In genomic region chr3:93979850-93980677, GRCh38 we compare ENCODE assay signal across 8 cellular contexts. TPM values are rescaled to one million over a fixed set of nuclear protein-coding genes. Genes with fewer than 3 reads are reported as not detected.
DNase-seq lines count a peak whose midpoint lies in the region; ATAC-seq and TF ChIP-seq lines count a peak whose summit lies in the region.

TSS of gene ARL13B (plus strand) at chr3:93980155. CDS start at chr3:93980424, 269 bp downstream.

- peaks cover 8% of the 10 kb centered on the region for H3F3A ChIP-seq in SK-N-SH (replicated peaks; ENCODE audit: insufficient read depth)

- TF ChIP-seq RAD21 in SK-N-SH (IDR thresholded peaks at IDR 0.05; ENCODE audit: low read length), result no peak

- H3K9ac ChIP-seq in SK-N-SH, result peak within 1 kb of the TSS; percentile 79

- H3K36me3 Mint-ChIP-seq in activated naive CD4-positive, alpha-beta T cell treated with anti-CD3 and anti-CD28 coated beads, Interleukin-2, amount 50 U/mL, for 24 hours, result no peaks in the 10 kb centered on the region

- H3K4me1 ChIP-seq in SK-N-SH (ENCODE audit: control insufficient read depth in 1 of 2, insufficient read depth in 2 of 2, low read depth in 1 of 2, low read length in 1 of 2), result peaks cover 4 to 9% of the 10 kb centered on the region in 2 experiments; a peak in 3 of 4 replicates

- no peaks in the 10 kb centered on the region for H3K9me3 ChIP-seq in SK-N-SH

- H3K4me1 Mint-ChIP-seq in activated naive CD4-positive, alpha-beta T cell treated with anti-CD3 and anti-CD28 coated beads, Interleukin-2, amount 50 U/mL, for 24 hours, result peaks cover 28% of the 10 kb centered on the region

- no peaks in the 10 kb centered on the region for H3K27me3 ChIP-seq in SK-N-SH (ENCODE audit: insufficient read depth)

- TF ChIP-seq CTCF in SK-N-SH (IDR thresholded peaks at IDR 0.05), result no peak

- no peaks in the 10 kb centered on the region for H4K20me1 ChIP-seq in SK-N-SH (ENCODE audit: insufficient read depth)

- peak within 1 kb of the TSS; percentile 89 to 91 for H3K4me3 ChIP-seq in SK-N-SH (ENCODE audit: low read depth in 2 of 2, low read length in 1 of 2)

- POLR2A ChIA-PET in SK-N-SH (lab: Yijun Ruan, JAX), result interaction anchor here (0.6 kb wide), 1 partner anchor 9 kb away, joined by 3 read pairs; no protein-coding TSS in a partner anchor

- WGBS in SK-N-SH (ENCODE audit: low lambda C conversion rate), result 0% methylated on average over 41 of the region's 66 CpGs

- H3K27ac Mint-ChIP-seq in activated naive CD4-positive, alpha-beta T cell treated with anti-CD3 and anti-CD28 coated beads, Interleukin-2, amount 50 U/mL, for 24 hours, result peak within 1 kb of the TSS; percentile 48

- no peak for TF ChIP-seq EP300 in SK-N-SH (IDR thresholded peaks at IDR 0.05; ENCODE audit: borderline replicate concordance in 1 of 2, low read depth in 1 of 2, low read length in 1 of 2)

- peak within 1 kb of the TSS; percentile 88 for H3K4me3 Mint-ChIP-seq in activated naive CD4-positive, alpha-beta T cell treated with anti-CD3 and anti-CD28 coated beads, Interleukin-2, amount 50 U/mL, for 24 hours

- H3K9me2 ChIP-seq in SK-N-SH, result no peaks in the 10 kb centered on the region

- peak; percentile 97 for DNase-seq in GM04504 (ENCODE audit: low read depth)
- peak; percentile 99 for DNase-seq in NCI-H1048 (lab: John Stamatoyannopoulos, UW)
- peak; percentile 92 for DNase-seq in SK-N-SH
- DNase-seq in globus pallidus (ENCODE audit: low spot score), result peak; percentile 98
- DNase-seq in nucleus accumbens (lab: John Stamatoyannopoulos, UW), result peak; percentile 69 to 99 (median 95)

- peaks cover 3% of the 10 kb centered on the region for H3K27me3 Mint-ChIP-seq in activated naive CD4-positive, alpha-beta T cell treated with anti-CD3 and anti-CD28 coated beads, Interleukin-2, amount 50 U/mL, for 24 hours

- H3K27ac ChIP-seq in SK-N-SH (ENCODE audit: low read depth in 2 of 2, low read length in 1 of 2), result peak within 1 kb of the TSS; percentile 89 to 92
- H3K27ac ChIP-seq in temporal lobe (ENCODE audit: low read depth, low read length), result peak within 1 kb of the TSS; percentile 61

- peaks cover 44% of the 10 kb centered on the region for H3K79me2 ChIP-seq in SK-N-SH (ENCODE audit: insufficient read depth)

- H2AFZ ChIP-seq in SK-N-SH (ENCODE audit: low read depth), result peak within 1 kb of the TSS; percentile 100

- CTCF ChIA-PET in SK-N-SH (lab: Yijun Ruan, JAX), result interaction anchor here (0.6 to 1.8 kb wide), 2 partner anchors 14 to 25 kb away, joined by 3 to 5 read pairs; no protein-coding TSS in a partner anchor

- H3K4me2 ChIP-seq in SK-N-SH, result peak within 1 kb of the TSS; percentile 86

- peak; percentile 100 for ATAC-seq in HG02571 (IDR thresholded peaks at IDR 0.05; ENCODE audit: unreplicated experiment)

- no peaks in the 10 kb centered on the region for H3K36me3 ChIP-seq in SK-N-SH (replicated peaks in 1 of 2; ENCODE audit: control insufficient read depth in 1 of 2, insufficient read depth in 2 of 2, low read length in 1 of 2)

- H3K9me3 Mint-ChIP-seq in activated naive CD4-positive, alpha-beta T cell treated with anti-CD3 and anti-CD28 coated beads, Interleukin-2, amount 50 U/mL, for 24 hours, result no peaks in the 10 kb centered on the region

TF ChIP-seq in SK-N-SH, 30 proteins besides CTCF, POLR2A, EP300 and RAD21:
- TF ChIP-seq, protein P1, sequence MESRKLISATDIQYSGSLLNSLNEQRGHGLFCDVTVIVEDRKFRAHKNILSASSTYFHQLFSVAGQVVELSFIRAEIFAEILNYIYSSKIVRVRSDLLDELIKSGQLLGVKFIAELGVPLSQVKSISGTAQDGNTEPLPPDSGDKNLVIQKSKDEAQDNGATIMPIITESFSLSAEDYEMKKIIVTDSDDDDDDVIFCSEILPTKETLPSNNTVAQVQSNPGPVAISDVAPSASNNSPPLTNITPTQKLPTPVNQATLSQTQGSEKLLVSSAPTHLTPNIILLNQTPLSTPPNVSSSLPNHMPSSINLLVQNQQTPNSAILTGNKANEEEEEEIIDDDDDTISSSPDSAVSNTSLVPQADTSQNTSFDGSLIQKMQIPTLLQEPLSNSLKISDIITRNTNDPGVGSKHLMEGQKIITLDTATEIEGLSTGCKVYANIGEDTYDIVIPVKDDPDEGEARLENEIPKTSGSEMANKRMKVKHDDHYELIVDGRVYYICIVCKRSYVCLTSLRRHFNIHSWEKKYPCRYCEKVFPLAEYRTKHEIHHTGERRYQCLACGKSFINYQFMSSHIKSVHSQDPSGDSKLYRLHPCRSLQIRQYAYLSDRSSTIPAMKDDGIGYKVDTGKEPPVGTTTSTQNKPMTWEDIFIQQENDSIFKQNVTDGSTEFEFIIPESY (IDR thresholded peaks at IDR 0.05; ENCODE audit: borderline replicate concordance, low read depth), result 0 out of 2 replicates have a peak, but pooled peaks have one; percentile 60
- TF ChIP-seq SIN3A (IDR thresholded peaks at IDR 0.05; ENCODE audit: borderline replicate concordance, low read depth, low read length), result peak; percentile 78; the same call in 1 of the 2 replicates
- no peak for TF ChIP-seq RXRA (IDR thresholded peaks at IDR 0.05; ENCODE audit: borderline replicate concordance, low read depth)
- no peak for TF ChIP-seq GABPA (IDR thresholded peaks at IDR 0.05; ENCODE audit: low read depth)
- TF ChIP-seq TAF1 (IDR thresholded peaks at IDR 0.05; ENCODE audit: borderline replicate concordance, low read depth, low read length), result peak; percentile 39; the same call in 1 of the 2 replicates
- no peak for TF ChIP-seq FOSL2 (IDR thresholded peaks at IDR 0.05; ENCODE audit: borderline replicate concordance, low read depth)
- peak; percentile 64 for TF ChIP-seq MXI1 (IDR thresholded peaks at IDR 0.05; ENCODE audit: low read depth, low read length)
- no peak for TF ChIP-seq FOXJ3 (CRISPR knock-in tag; IDR thresholded peaks at IDR 0.05)
- TF ChIP-seq IRF3 (IDR thresholded peaks at IDR 0.05; ENCODE audit: low read depth, low read length), result peak; percentile 56
- no peak for TF ChIP-seq USF1 (IDR thresholded peaks at IDR 0.05; ENCODE audit: borderline replicate concordance, low read depth)
- TF ChIP-seq TCF12 (IDR thresholded peaks at IDR 0.05), result no peak
- peak; percentile 33; the same call in 1 of the 2 replicates for TF ChIP-seq ELF1 (IDR thresholded peaks at IDR 0.05)
- no peak for TF ChIP-seq RCOR1 (IDR thresholded peaks at IDR 0.05; ENCODE audit: low read length)
- TF ChIP-seq RFX5 (IDR thresholded peaks at IDR 0.05; ENCODE audit: low read length), result peak; percentile 82
- peak; percentile 88 for TF ChIP-seq CHD2 (IDR thresholded peaks at IDR 0.05; ENCODE audit: low read length, partially characterized antibody)
- TF ChIP-seq EZH2phosphoT487 (IDR thresholded peaks at IDR 0.05; ENCODE audit: borderline replicate concordance, low read depth), result no peak
- no peak for TF ChIP-seq YY1 (IDR thresholded peaks at IDR 0.05; ENCODE audit: low read depth)
- no peak for TF ChIP-seq JUND (IDR thresholded peaks at IDR 0.05)
- no peak for TF ChIP-seq NFIC (IDR thresholded peaks at IDR 0.05; ENCODE audit: borderline replicate concordance)
- no peak for TF ChIP-seq SMC3 (IDR thresholded peaks at IDR 0.05; ENCODE audit: low read depth, low read length)
- no peak for TF ChIP-seq GATA2 (CRISPR knock-in tag; IDR thresholded peaks at IDR 0.05)
- TF ChIP-seq, protein P2, sequence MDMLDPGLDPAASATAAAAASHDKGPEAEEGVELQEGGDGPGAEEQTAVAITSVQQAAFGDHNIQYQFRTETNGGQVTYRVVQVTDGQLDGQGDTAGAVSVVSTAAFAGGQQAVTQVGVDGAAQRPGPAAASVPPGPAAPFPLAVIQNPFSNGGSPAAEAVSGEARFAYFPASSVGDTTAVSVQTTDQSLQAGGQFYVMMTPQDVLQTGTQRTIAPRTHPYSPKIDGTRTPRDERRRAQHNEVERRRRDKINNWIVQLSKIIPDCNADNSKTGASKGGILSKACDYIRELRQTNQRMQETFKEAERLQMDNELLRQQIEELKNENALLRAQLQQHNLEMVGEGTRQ (IDR thresholded peaks at IDR 0.05; ENCODE audit: borderline replicate concordance, low read depth, low read length), result no peak
- TF ChIP-seq NRF1 (IDR thresholded peaks at IDR 0.05; ENCODE audit: low read depth, low read length), result peak; percentile 76
- TF ChIP-seq MEF2A (IDR thresholded peaks at IDR 0.05; ENCODE audit: borderline replicate concordance, low read depth), result no peak
- peak; percentile 84 for TF ChIP-seq POLR2AphosphoS5 (IDR thresholded peaks at IDR 0.05; ENCODE audit: low read depth, low read length)
TF ChIP-seq in SK-N-SH: peak in this region for 10.

RNA-seq across cellular contexts. Expression of gene ARL13B, which starts in this region (rescaled TPM):
- 4.9 and 6.4 TPM in 2 replicates for polyA plus RNA-seq in SK-N-SH (2012; rRNA removed)
- polyA plus RNA-seq in SK-N-SH (2012; cell fraction: cytosol; rRNA removed), result 5.4 and 7.2 TPM in 2 replicates
- polyA plus RNA-seq in SK-N-SH (2012; cell fraction: nucleus; rRNA removed), result 5.2 and 5.9 TPM in 2 replicates
- total RNA-seq in temporal lobe, result 11.8 TPM

Comparison
In these comparisons a context has a peak if more than half of its experiments do, and no peak if none do; other contexts are left out.
1. Peak in every context shown above with its lines: DNase-seq, ATAC-seq, H3K4me3 ChIP-seq and H3K27ac ChIP-seq.